In the genomic region with DNA sequence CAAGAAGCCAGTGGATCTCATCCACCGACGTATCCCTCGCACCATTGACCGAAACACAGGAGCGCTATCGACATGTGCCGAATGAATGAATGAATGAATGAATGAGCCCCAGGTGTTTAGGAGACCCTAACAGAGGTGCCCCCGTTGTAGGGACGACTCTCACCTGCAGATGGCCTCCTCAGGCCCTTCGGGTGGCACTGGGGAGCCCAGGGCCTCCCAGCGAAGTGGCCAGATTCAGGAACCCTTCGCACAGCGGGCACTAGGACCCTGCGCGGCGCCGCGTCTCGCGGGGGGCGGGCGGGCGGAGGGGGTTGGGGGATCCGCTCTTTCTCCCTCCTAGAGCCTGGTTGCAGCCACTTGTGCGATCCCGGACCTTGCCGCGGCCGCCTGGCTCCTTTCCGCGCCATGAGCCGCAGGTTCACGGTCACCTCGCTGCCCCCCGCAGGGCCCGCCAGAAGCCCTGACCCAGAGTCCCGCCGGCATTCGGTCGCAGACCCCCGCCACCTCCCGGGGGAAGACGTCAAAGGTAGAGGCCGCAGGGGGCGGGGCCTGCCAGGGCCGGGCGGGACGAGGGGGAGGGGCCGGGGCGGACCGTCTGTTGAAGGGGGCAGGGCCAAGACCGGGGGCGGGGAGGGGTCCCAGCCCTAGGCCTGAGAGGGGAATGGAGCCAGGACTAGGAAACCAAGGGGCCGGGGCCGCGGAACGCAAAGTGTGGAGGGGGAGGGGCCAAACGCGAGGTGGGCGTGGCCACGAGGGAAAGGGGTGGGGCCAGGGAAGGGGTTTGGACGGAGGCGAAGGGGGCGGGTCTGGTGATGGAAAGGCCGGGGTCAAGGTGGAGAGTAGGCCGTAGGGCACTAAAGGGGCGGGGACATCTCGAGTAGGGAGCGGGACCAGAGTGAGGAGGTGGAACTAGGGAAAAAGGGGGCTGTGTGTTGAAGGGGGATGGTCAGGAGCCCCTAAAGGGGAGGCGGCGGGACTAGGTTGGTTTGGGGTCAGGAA, we compare ENCODE assay signal across 8 cellular contexts. TPM values are rescaled to one million over a fixed set of nuclear protein-coding genes. Genes with fewer than 3 reads are reported as not detected.
DNase-seq lines count a peak whose midpoint lies in the region; ATAC-seq and TF ChIP-seq lines count a peak whose summit lies in the region.

No MANE protein-coding gene starts in this region.

- no peaks in the 10 kb centered on the region for H3F3A ChIP-seq in Loucy (ENCODE audit: low read depth)

- H3K27ac ChIP-seq in RWPE2 (ENCODE audit: poor library complexity, severe bottlenecking) (peak overlapping the region; percentile 42), ascending aorta (no peak overlapping the region), iPS-20b (ENCODE audit: low read length) (no peak overlapping the region)

- no peaks in the 10 kb centered on the region for H3K9me2 ChIP-seq in Loucy (replicated peaks; ENCODE audit: low read depth, low read length)

- H3K9ac ChIP-seq in Loucy (ENCODE audit: low read depth, low read length, poor library complexity, severe bottlenecking): peak overlapping the region; percentile 72
- H3K9ac ChIP-seq in iPS-20b (ENCODE audit: low read depth, low read length): peak overlapping the region; percentile 67; the same call in 1 of the 2 replicates

- no peaks in the 10 kb centered on the region for H3K79me2 ChIP-seq in Loucy (ENCODE audit: insufficient read depth, low read length)

- H3K4me3 ChIP-seq in Loucy (ENCODE audit: low read length, poor library complexity, severe bottlenecking) (peak overlapping the region; percentile 92), RWPE2 (ENCODE audit: severe bottlenecking) (peak overlapping the region; percentile 68), ascending aorta (peak overlapping the region; percentile 49 to 55), iPS-20b (ENCODE audit: low read length) (peak overlapping the region; percentile 79)

- ATAC-seq in RWPE2 (ENCODE audit: low read depth) (peak; percentile 70), GM18873 (IDR thresholded peaks at IDR 0.05; ENCODE audit: low FRiP score, unreplicated experiment) (no peak)

- H3K27me3 ChIP-seq in Loucy (ENCODE audit: insufficient read depth, low read length, poor library complexity, severe bottlenecking) (no peaks in the 10 kb centered on the region), RWPE2 (ENCODE audit: insufficient read depth, poor library complexity, severe bottlenecking) (no peaks in the 10 kb centered on the region), ascending aorta (peaks cover 12% of the 10 kb centered on the region), iPS-20b (ENCODE audit: insufficient read depth, low read length) (peaks cover 44% of the 10 kb centered on the region)

- peak overlapping the region; percentile 99 for H3K4me2 ChIP-seq in Loucy (ENCODE audit: low read depth, low read length, poor library complexity, severe bottlenecking)

- H3K9me3 ChIP-seq in Loucy (ENCODE audit: insufficient read depth, low read depth, low read length): no peaks in the 10 kb centered on the region
- no peaks in the 10 kb centered on the region for H3K9me3 ChIP-seq in RWPE2 (ENCODE audit: severe bottlenecking)
- no peaks in the 10 kb centered on the region for H3K9me3 ChIP-seq in ascending aorta
- H3K9me3 ChIP-seq in iPS-20b (ENCODE audit: insufficient read depth, low read depth, low read length): no peaks in the 10 kb centered on the region

- DNase-seq in DMS79 (lab: John Stamatoyannopoulos, UW) (peak; percentile 47), RWPE2 (ENCODE audit: low spot score) (peak; percentile 96), ascending aorta (ENCODE audit: low spot score in 2 of 2) (peak in 1 of 2 donors; percentile 63), cerebellar nuclear complex (lab: John Stamatoyannopoulos, UW) (no peak)
- DNase-seq in stimulated activated CD4-positive, alpha-beta T cell treated with anti-CD3 and anti-CD28 coated beads, Interleukin-2, amount 100 ng/mL, for 48 hours: peak; percentile 56 to 63

- H3K36me3 ChIP-seq in Loucy (ENCODE audit: insufficient read depth, low read length): no peaks in the 10 kb centered on the region
- H3K36me3 ChIP-seq in RWPE2 (ENCODE audit: low read depth): no peaks in the 10 kb centered on the region
- no peaks in the 10 kb centered on the region for H3K36me3 ChIP-seq in ascending aorta
- no peaks in the 10 kb centered on the region for H3K36me3 ChIP-seq in iPS-20b (ENCODE audit: insufficient read depth, low read depth, low read length)

- intact Hi-C loops in ascending aorta (cut with DNase I): loop anchor here (5.0 kb wide), 1 partner anchor 151 kb away; no protein-coding TSS in a partner anchor

- TF ChIP-seq CTCF in Loucy (conservative IDR thresholded peaks at IDR 0.05; ENCODE audit: low read length) (peak; percentile 43), RWPE2 (IDR thresholded peaks at IDR 0.05; ENCODE audit: poor library complexity, severe bottlenecking) (peak; percentile 48), ascending aorta (IDR thresholded peaks at IDR 0.05) (no peak)

- H3K4me1 ChIP-seq in Loucy (ENCODE audit: insufficient read depth, low read length, poor library complexity, severe bottlenecking) (peaks cover 11% of the 10 kb centered on the region), RWPE2 (ENCODE audit: insufficient read depth, poor library complexity, severe bottlenecking) (peaks cover 7% of the 10 kb centered on the region), ascending aorta (peaks cover 4 to 6% of the 10 kb centered on the region in 2 donors), iPS-20b (ENCODE audit: insufficient read depth, low read length) (peaks cover 4% of the 10 kb centered on the region; the same call in 1 of the 2 replicates)

- peak overlapping the region; percentile 86 for H2AFZ ChIP-seq in Loucy (ENCODE audit: low read length)

- peaks cover 9% of the 10 kb centered on the region for H4K20me1 ChIP-seq in Loucy (ENCODE audit: insufficient read depth, low read length, poor library complexity, severe bottlenecking)

RNA-seq across cellular contexts. Expression of a gene that starts 7.4 kb away (rescaled TPM):
- total RNA-seq in ascending aorta: not detected

RNA-seq across cellular contexts. Expression of a gene that starts 13.0 kb away (rescaled TPM):
- total RNA-seq in ascending aorta: not detected

RNA-seq across cellular contexts. Expression of a gene that starts 49.7 kb away (rescaled TPM):
- 27.8 TPM for total RNA-seq in ascending aorta

Comparison
In these comparisons a context has a peak if more than half of its experiments do, and no peak if none do; other contexts are left out.
1. DNase-seq: peak in DMS79 (single experiment), RWPE2 (single experiment) and stimulated activated CD4-positive, alpha-beta T cell treated with anti-CD3 and anti-CD28 coated beads, Interleukin-2, amount 100 ng/mL, for 48 hours (2 of 2); none in cerebellar nuclear complex (0 of 2).
2. CTCF ChIP-seq: peak in Loucy (single experiment) and RWPE2 (single experiment); none in ascending aorta (0 of 3).
3. Peak in every context shown above with its lines, with median percentiles within 50 percentile points of each other: H3K4me3 ChIP-seq.